Comparison of ENCODE assay signal across 21 cellular contexts in the genomic region with DNA sequence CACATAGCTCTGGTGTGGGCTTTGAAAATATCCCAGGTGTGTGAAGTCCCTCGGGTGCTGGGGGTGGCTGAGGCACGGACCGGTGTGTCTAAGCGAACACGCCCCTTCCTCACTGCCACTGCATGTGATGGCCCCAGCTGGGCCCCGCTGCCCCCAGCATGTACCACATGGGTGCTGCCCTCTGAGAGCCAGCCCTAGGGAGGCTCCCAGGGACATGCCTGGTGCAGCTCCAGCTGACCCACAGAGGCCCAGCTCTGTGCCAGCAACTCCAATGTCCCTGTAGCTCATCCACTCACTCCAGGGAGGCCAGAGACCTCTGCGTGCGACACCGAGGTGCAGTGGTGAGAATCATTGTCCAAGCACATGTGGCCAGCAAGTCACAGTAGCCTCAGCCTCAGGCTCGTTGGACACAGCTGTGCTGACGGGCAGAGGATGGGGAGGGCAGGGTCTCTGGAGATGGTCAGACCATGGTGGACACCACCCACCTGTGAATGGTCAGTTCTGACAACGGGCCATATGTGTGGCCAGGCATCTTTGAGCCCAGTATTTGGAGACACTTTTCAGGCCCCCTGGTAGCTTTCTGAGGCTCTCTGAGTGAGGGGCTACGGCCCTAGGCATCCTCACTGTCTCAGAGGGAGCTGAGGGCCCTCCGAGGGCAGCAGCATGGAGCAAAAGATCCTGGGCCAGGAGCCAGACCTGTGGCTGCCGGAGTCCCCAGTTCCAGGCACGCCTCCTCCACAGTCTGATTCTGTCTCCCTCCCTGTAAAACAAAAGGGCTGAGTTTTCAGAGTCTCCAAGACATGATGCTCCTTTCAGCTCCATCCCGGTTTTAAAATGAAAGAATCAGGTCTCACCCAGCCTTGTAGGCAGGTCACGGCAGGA.
DNase-seq lines count a peak whose midpoint lies in the region; ATAC-seq, FAIRE-seq and TF ChIP-seq lines count a peak whose summit lies in the region.
"Had no signal": no experiment of that assay in that cellular context is flagged by ENCODE, and none has a peak within 500 bp of the region (broad histone marks: within the 10 kb centered on the region; RNA-seq: fewer than 3 reads in every experiment).

No MANE protein-coding gene starts in this region.

- no peaks in the 10 kb centered on the region for H3K36me3 Mint-ChIP-seq in CD14-positive monocyte
- no peaks in the 10 kb centered on the region for H3K36me3 Mint-ChIP-seq in stimulated activated effector memory CD8-positive, alpha-beta T cell treated with anti-CD3 and anti-CD28 coated beads, Interleukin-12 subunit alpha, Interleukin-12 subunit beta, amount 100 ng/mL, for 72 hours
- H3K36me3 Mint-ChIP-seq: IgD-negative memory B cell, immature natural killer cell had no signal

- H3K4me3 ChIP-seq in Peyer's patch, result no peak overlapping the region
- no peak overlapping the region for H3K4me3 ChIP-seq in kidney (ENCODE audit: low read length in 2 of 2)
- H3K4me3 ChIP-seq: cardiac muscle cell, lower lobe of right lung had no signal

- TF ChIP-seq POLR2A in Peyer's patch (IDR thresholded peaks at IDR 0.05), result no peak

- intact Hi-C loops in CD14-positive monocyte (cut with micrococcal nuclease) (no loop called here), kidney (cut with DNase I) (no loop called here)

- H3K9ac ChIP-seq in kidney (ENCODE audit: low read length in 2 of 2), result no peak overlapping the region

- no peak overlapping the region for H3K27ac ChIP-seq in Peyer's patch
- no peak overlapping the region for H3K27ac ChIP-seq in kidney (ENCODE audit: low read depth in 2 of 2, low read length in 2 of 2)
- H3K27ac ChIP-seq in foreskin keratinocyte, result no peak overlapping the region
- H3K27ac ChIP-seq: cardiac muscle cell, lower lobe of right lung, neutrophil had no signal

- peaks cover 13 to 27% (median 17%) of the 10 kb centered on the region in 3 donors for H3K27me3 Mint-ChIP-seq in CD14-positive monocyte (ENCODE audit: low read depth in 3 of 3)
- H3K27me3 Mint-ChIP-seq: CD4-positive, alpha-beta T cell had no signal

- no peak for TF ChIP-seq CTCF in CD14-positive monocyte (IDR thresholded peaks at IDR 0.05)
- no peak for TF ChIP-seq CTCF in Peyer's patch (IDR thresholded peaks at IDR 0.05)
- TF ChIP-seq CTCF in kidney (IDR thresholded peaks at IDR 0.05; ENCODE audit: borderline replicate concordance, extremely low read depth, insufficient read depth), result no peak
- no peak for TF ChIP-seq CTCF in foreskin keratinocyte (conservative IDR thresholded peaks at IDR 0.05)

- ATAC-seq in stimulated activated effector memory CD8-positive, alpha-beta T cell treated with anti-CD3 and anti-CD28 coated beads, Interleukin-12 subunit alpha, Interleukin-12 subunit beta, amount 100 ng/mL, for 72 hours, result peak; percentile 38
- no peak for ATAC-seq in foreskin keratinocyte
- ATAC-seq: HCT116 had no signal

- no peaks in the 10 kb centered on the region for H3K27me3 ChIP-seq in Peyer's patch
- H3K27me3 ChIP-seq in foreskin keratinocyte, result no peaks in the 10 kb centered on the region
- H3K27me3 ChIP-seq: cardiac muscle cell, neutrophil had no signal

- no peaks in the 10 kb centered on the region for H3K36me3 ChIP-seq in Peyer's patch
- no peaks in the 10 kb centered on the region for H3K36me3 ChIP-seq in kidney (ENCODE audit: control insufficient read depth in 1 of 2, insufficient read depth in 2 of 2, low read length in 2 of 2)
- H3K36me3 ChIP-seq: cardiac muscle cell, lower lobe of right lung, neutrophil had no signal

- peaks cover 0 to 14% (median 9%) of the 10 kb centered on the region in 7 donors for H3K9me3 Mint-ChIP-seq in CD14-positive monocyte
- no peaks in the 10 kb centered on the region for H3K9me3 Mint-ChIP-seq in stimulated activated effector memory CD8-positive, alpha-beta T cell treated with anti-CD3 and anti-CD28 coated beads, Interleukin-12 subunit alpha, Interleukin-12 subunit beta, amount 100 ng/mL, for 72 hours
- H3K9me3 Mint-ChIP-seq: CD4-positive, alpha-beta T cell; immature natural killer cell had no signal

- no peak for FAIRE-seq in kidney (lab: Jason Lieb, UNC)

- H3K4me1 ChIP-seq in Peyer's patch, result no peaks in the 10 kb centered on the region
- no peaks in the 10 kb centered on the region for H3K4me1 ChIP-seq in kidney (ENCODE audit: control insufficient read depth in 1 of 2, insufficient read depth in 1 of 2, low read depth in 1 of 2, low read length in 2 of 2)
- no peaks in the 10 kb centered on the region for H3K4me1 ChIP-seq in foreskin keratinocyte
- H3K4me1 ChIP-seq: lower lobe of right lung had no signal

- H3K9me3 ChIP-seq in Peyer's patch (no peaks in the 10 kb centered on the region), kidney (ENCODE audit: control insufficient read depth in 1 of 2, low read length in 2 of 2) (no peaks in the 10 kb centered on the region)
- H3K9me3 ChIP-seq: lower lobe of right lung, neutrophil had no signal

- no peak overlapping the region for H3K4me3 Mint-ChIP-seq in CD14-positive monocyte
- H3K4me3 Mint-ChIP-seq in stimulated activated effector memory CD8-positive, alpha-beta T cell treated with anti-CD3 and anti-CD28 coated beads, Interleukin-12 subunit alpha, Interleukin-12 subunit beta, amount 100 ng/mL, for 72 hours, result no peak overlapping the region
- H3K4me3 Mint-ChIP-seq: activated naive CD4-positive, alpha-beta T cell treated with anti-CD3 and anti-CD28 coated beads for 36 hours; CD4-positive, alpha-beta T cell; IgD-negative memory B cell; immature natural killer cell had no signal

- H3K4me1 Mint-ChIP-seq in CD14-positive monocyte, result no peaks in the 10 kb centered on the region
- no peaks in the 10 kb centered on the region for H3K4me1 Mint-ChIP-seq in stimulated activated effector memory CD8-positive, alpha-beta T cell treated with anti-CD3 and anti-CD28 coated beads, Interleukin-12 subunit alpha, Interleukin-12 subunit beta, amount 100 ng/mL, for 72 hours
- H3K4me1 Mint-ChIP-seq: immature natural killer cell had no signal

- peak; percentile 41 for DNase-seq in CD14-positive monocyte (ENCODE audit: low spot score)
- peak in 2 of 3 donors; percentile 25 to 31 for DNase-seq in Peyer's patch
- DNase-seq in kidney, result peak; percentile 55
- DNase-seq in stimulated activated effector memory CD8-positive, alpha-beta T cell treated with anti-CD3 and anti-CD28 coated beads, Interleukin-12 subunit alpha, Interleukin-12 subunit beta, amount 100 ng/mL, for 72 hours (ENCODE audit: low spot score in 2 of 2), result no peak
- no peak for DNase-seq in HCEC 1CT
- no peak for DNase-seq in stimulated activated CD4-positive, alpha-beta T cell treated with anti-CD3 and anti-CD28 coated beads, Interleukin-1b, Interleukin-23, amount 100 ng/mL, for 48 hours
- no peak for DNase-seq in foreskin keratinocyte
- DNase-seq: activated naive CD4-positive, alpha-beta T cell treated with anti-CD3 and anti-CD28 coated beads for 36 hours; amniotic stem cell; CD4-positive, alpha-beta T cell; GF-D8; immature natural killer cell; lower lobe of right lung; NCI-H1105 treated with DMSO at 0.1 percent for 48 hours; NCI-H2081; NCI-H82; stimulated activated CD4-positive, alpha-beta T cell treated with anti-CD3 and anti-CD28 coated beads, Interleukin-4, amount 100 ng/mL, for 4 hours had no signal

- no peak overlapping the region for H3K27ac Mint-ChIP-seq in CD14-positive monocyte
- no peak overlapping the region for H3K27ac Mint-ChIP-seq in stimulated activated effector memory CD8-positive, alpha-beta T cell treated with anti-CD3 and anti-CD28 coated beads, Interleukin-12 subunit alpha, Interleukin-12 subunit beta, amount 100 ng/mL, for 72 hours
- H3K27ac Mint-ChIP-seq: activated naive CD4-positive, alpha-beta T cell treated with anti-CD3 and anti-CD28 coated beads for 36 hours; CD4-positive, alpha-beta T cell; IgD-negative memory B cell; immature natural killer cell had no signal

Comparison
In these comparisons a context has a peak if more than half of its experiments do, and no peak if none do; other contexts are left out.
1. DNase-seq: peak in CD14-positive monocyte (single experiment), Peyer's patch (2 of 3) and kidney (single experiment); none in stimulated activated effector memory CD8-positive, alpha-beta T cell treated with anti-CD3 and anti-CD28 coated beads, Interleukin-12 subunit alpha, Interleukin-12 subunit beta, amount 100 ng/mL, for 72 hours (0 of 2), HCEC 1CT (single experiment), stimulated activated CD4-positive, alpha-beta T cell treated with anti-CD3 and anti-CD28 coated beads, Interleukin-1b, Interleukin-23, amount 100 ng/mL, for 48 hours (single experiment) and foreskin keratinocyte (0 of 2).